Comparison of ENCODE assay signal across 27 cellular contexts in genomic region chr2:125373293-125373692, GRCh38.
"Had no signal": no experiment of that assay in that cellular context is flagged by ENCODE, and none has a peak within 500 bp of the region (broad histone marks: within the 10 kb centered on the region; RNA-seq: fewer than 3 reads in every experiment).

No MANE protein-coding gene starts in this region.

- H3K4me3 Mint-ChIP-seq: dendritic cell treated with granulocyte-macrophage colony-stimulating factor and Interleukin-4, amounts not matched to agents 40 ng/mL and 50 ng/mL, for 4 days; effector memory CD8-positive, alpha-beta T cell; endodermal cell; mesothelial cell of epicardium; naive B cell had no signal

- H3K36me3 Mint-ChIP-seq: naive B cell had no signal

- H3K27me3 ChIP-seq: colonic mucosa, esophagus squamous epithelium, gastrocnemius medialis, heart right ventricle, left lung had no signal

- H3K27ac ChIP-seq: colonic mucosa, epithelial cell of prostate, esophagus squamous epithelium, gastrocnemius medialis, heart right ventricle, left lung, lower lobe of right lung had no signal

- H3K27ac Mint-ChIP-seq: dendritic cell treated with granulocyte-macrophage colony-stimulating factor and Interleukin-4, amounts not matched to agents 40 ng/mL and 50 ng/mL, for 4 days; effector memory CD8-positive, alpha-beta T cell; endodermal cell; mesothelial cell of epicardium; naive B cell had no signal

- H3K36me3 ChIP-seq: colonic mucosa, esophagus squamous epithelium, gastrocnemius medialis, heart right ventricle, left lung, lower lobe of right lung had no signal

- H3K9me3 ChIP-seq: colonic mucosa, esophagus squamous epithelium, gastrocnemius medialis, heart right ventricle, left lung, lower lobe of right lung, mucosa of descending colon had no signal

- ATAC-seq: effector memory CD8-positive, alpha-beta T cell; esophagus mucosa; gastrocnemius medialis; heart right ventricle; left cardiac atrium; left lung; left ventricle myocardium superior; lower lobe of right lung; mucosa of descending colon had no signal

- H3K4me1 ChIP-seq: colonic mucosa, esophagus squamous epithelium, gastrocnemius medialis, heart right ventricle, left lung, lower lobe of right lung had no signal

- H3K4me1 Mint-ChIP-seq: mesothelial cell of epicardium, naive B cell had no signal

- H3K9me3 Mint-ChIP-seq: dendritic cell treated with granulocyte-macrophage colony-stimulating factor and Interleukin-4, amounts not matched to agents 40 ng/mL and 50 ng/mL, for 4 days; endodermal cell had no signal

- DNase-seq: colonic mucosa; cortex of kidney; effector CD8-positive, alpha-beta T cell; effector memory CD8-positive, alpha-beta T cell; endodermal cell; erythroblast; esophagus squamous epithelium; foreskin fibroblast; foreskin melanocyte; gastrocnemius medialis; glutamatergic neuron; head of caudate nucleus; heart right ventricle; hippocampal formation; left cardiac atrium; left lung; left ventricle myocardium superior; lower lobe of right lung; mesenchymal stem cell; mucosa of descending colon; naive B cell had no signal

- H3K27me3 Mint-ChIP-seq: dendritic cell treated with granulocyte-macrophage colony-stimulating factor and Interleukin-4, amounts not matched to agents 40 ng/mL and 50 ng/mL, for 4 days; effector memory CD8-positive, alpha-beta T cell; naive B cell had no signal

- FAIRE-seq: islet of Langerhans, keratinocyte had no signal

- H3K4me3 ChIP-seq: colonic mucosa, esophagus squamous epithelium, gastrocnemius medialis, heart right ventricle, left lung, lower lobe of right lung, mucosa of descending colon had no signal
